26 cellular contexts compared by ENCODE assay signal in genomic region chr6:97305676-97306075, GRCh38. TPM values are rescaled to one million over a fixed set of nuclear protein-coding genes. Genes with fewer than 3 reads are reported as not detected.
DNase-seq lines count a peak whose midpoint lies in the region; ATAC-seq and TF ChIP-seq lines count a peak whose summit lies in the region.
"Had no signal": no experiment of that assay in that cellular context is flagged by ENCODE, and none has a peak within 500 bp of the region (broad histone marks: within the 10 kb centered on the region; RNA-seq: fewer than 3 reads in every experiment).

No MANE protein-coding gene starts in this region.

- no CpG with 5 or more reads among the region's 7 CpGs for WGBS in H9 (ENCODE audit: extremely low coverage, insufficient read length, low lambda C conversion rate)
- no CpG with 5 or more reads among the region's 7 CpGs for WGBS in trophoblast cell (ENCODE audit: extremely low coverage, insufficient coverage, insufficient read length)

- H3K36me3 ChIP-seq in trophoblast cell (ENCODE audit: control insufficient read depth in 1 of 2, insufficient read depth in 2 of 2, low read length in 2 of 2) = no peaks in the 10 kb centered on the region
- H3K36me3 ChIP-seq: BLaER1 treated with 17β-estradiol and CSF1 and Interleukin-3, amounts not matched to agents 10 nM and 100 nM; cardiac muscle cell; esophagus muscularis mucosa; MG63; transverse colon had no signal

- H3K79me1 ChIP-seq in H9 (ENCODE audit: insufficient read depth, low read depth, low read length, poor library complexity, severe bottlenecking) (no peaks in the 10 kb centered on the region), trophoblast cell (ENCODE audit: low read length) (no peaks in the 10 kb centered on the region)

- no peak overlapping the region for H3K23ac ChIP-seq in H9 (ENCODE audit: insufficient read length, low read depth, low read length)
- H3K23ac ChIP-seq in trophoblast cell (ENCODE audit: low read length) = no peak overlapping the region

- POLR2A ChIA-PET in WTC11 (lab: Charles Lee) = no interaction called here

- ATAC-seq in WTC11 (peak; percentile 77), HG03025 (IDR thresholded peaks at IDR 0.05; ENCODE audit: low FRiP score, unreplicated experiment) (no peak)
- ATAC-seq: foreskin keratinocyte had no signal

- no peaks in the 10 kb centered on the region for H4K20me1 ChIP-seq in H9 (ENCODE audit: control insufficient read depth, insufficient read depth, insufficient read length)
- H4K20me1 ChIP-seq: BLaER1 treated with 17β-estradiol and CSF1 and Interleukin-3, amounts not matched to agents 10 nM and 100 nM had no signal

- no peak for TF ChIP-seq CTCF in H9 (conservative IDR thresholded peaks at IDR 0.05)
- no peak for TF ChIP-seq CTCF in WTC11 (IDR thresholded peaks at IDR 0.05)

- no peak overlapping the region for H2BK20ac ChIP-seq in H9 (ENCODE audit: low read depth, low read length, poor library complexity, severe bottlenecking)

- H3K9me3 ChIP-seq in H9 (ENCODE audit: control insufficient read depth, low read depth, low read length) = no peaks in the 10 kb centered on the region
- H3K9me3 ChIP-seq in trophoblast cell (ENCODE audit: insufficient read depth, low read depth, low read length) = no peaks in the 10 kb centered on the region
- H3K9me3 ChIP-seq: BLaER1 treated with 17β-estradiol and CSF1 and Interleukin-3, amounts not matched to agents 10 nM and 100 nM; esophagus muscularis mucosa; MG63; transverse colon had no signal

- H3K18ac ChIP-seq in H9 (ENCODE audit: insufficient read length, low read depth, low read length) (peak overlapping the region; percentile 48), trophoblast cell (ENCODE audit: low read length) (no peak overlapping the region)

- H3K9ac ChIP-seq in H9 (ENCODE audit: extremely low read depth, insufficient read length, low read length) (no peak overlapping the region), trophoblast cell (ENCODE audit: low read length) (no peak overlapping the region)
- H3K9ac ChIP-seq: BLaER1 treated with 17β-estradiol and CSF1 and Interleukin-3, amounts not matched to agents 10 nM and 100 nM had no signal

- H3K14ac ChIP-seq in H9 (ENCODE audit: insufficient read depth, low read length) (no peak overlapping the region), trophoblast cell (ENCODE audit: low read length) (no peak overlapping the region)

- H4K8ac ChIP-seq in H9 (replicated peaks; ENCODE audit: insufficient read length, low read depth, low read length) (no peak overlapping the region), trophoblast cell (ENCODE audit: low read depth, low read length) (no peak overlapping the region)

- H3K9me3 Mint-ChIP-seq in H9 (no peaks in the 10 kb centered on the region), WTC11 (no peaks in the 10 kb centered on the region)
- H3K9me3 Mint-ChIP-seq: activated T-helper 1 cell treated with anti-CD3 and anti-CD28 coated beads, Interleukin-12 subunit alpha, Interleukin-12 subunit beta, Interleukin-2, Interleukin-4 antibody, amounts not matched to agents 30 ng/mL and 10 ng/mL and 1 ng/mL, durations not matched to agents 14 hours and 24 hours and 36 hours; memory B cell had no signal

- H3K27me3 Mint-ChIP-seq in H9 (ENCODE audit: low read depth) = no peaks in the 10 kb centered on the region
- no peaks in the 10 kb centered on the region for H3K27me3 Mint-ChIP-seq in WTC11 (ENCODE audit: low read depth)

- CTCF ChIA-PET in WTC11 (lab: Charles Lee) = interaction anchor here (1.4 kb wide), 1 partner anchor 91 kb away, joined by 6 read pairs; no protein-coding TSS in a partner anchor

- H3K27ac ChIP-seq in H9 (ENCODE audit: insufficient read length, low read depth, low read length) (no peak overlapping the region), trophoblast cell (ENCODE audit: low read depth, low read length) (no peak overlapping the region)
- H3K27ac ChIP-seq: BLaER1 treated with 17β-estradiol and CSF1 and Interleukin-3, amounts not matched to agents 10 nM and 100 nM; cardiac muscle cell; coronary artery; esophagus muscularis mucosa; foreskin keratinocyte; transverse colon had no signal

- H2BK12ac ChIP-seq in H9 (ENCODE audit: insufficient read length, low read depth, low read length) (no peak overlapping the region), trophoblast cell (ENCODE audit: low read length) (no peak overlapping the region)

- H3K4me3 Mint-ChIP-seq in H9 = peak overlapping the region in 1 of 2 experiments; percentile 60; a peak in 2 of 5 replicates
- H3K4me3 Mint-ChIP-seq in WTC11 = 0 out of 2 replicates have a peak overlapping the region, but pooled peaks have one; percentile 16
- H3K4me3 Mint-ChIP-seq: activated T-helper 1 cell treated with anti-CD3 and anti-CD28 coated beads, Interleukin-12 subunit alpha, Interleukin-12 subunit beta, Interleukin-2, Interleukin-4 antibody, amounts not matched to agents 30 ng/mL and 10 ng/mL and 1 ng/mL, durations not matched to agents 14 hours and 24 hours and 36 hours; memory B cell had no signal

- no peak for DNase-seq in H9
- DNase-seq in WTC11 (ENCODE audit: low spot score) = no peak
- peak; percentile 21 for DNase-seq in iPS-NIHi11 (ENCODE audit: low spot score)
- no peak for DNase-seq in trophoblast cell
- DNase-seq in HUDEP-2 (lab: John Stamatoyannopoulos, UW; ENCODE audit: unreplicated experiment in 76 of 76) = no peak
- DNase-seq in cortex of kidney (lab: John Stamatoyannopoulos, UW) = no peak
- DNase-seq: activated CD4-positive, alpha-beta T cell treated with anti-CD3 and anti-CD28 coated beads, Interleukin-2, amount 50 U/mL, for 48 hours; activated naive CD4-positive, alpha-beta T cell treated with anti-CD3 and anti-CD28 coated beads, Interleukin-2, amount 50 U/mL, for 16 hours; COR-L47; DMS79; foreskin keratinocyte; GF-D8; KBM-7; MG63; NCI-H1417; NCI-H446; NCI-H82; stimulated activated CD4-positive, alpha-beta T cell treated with anti-CD3 and anti-CD28 coated beads, Interleukin-2, amount 100 ng/mL, for 24 hours; transverse colon had no signal

- H3K23me2 ChIP-seq in H9 (ENCODE audit: insufficient read length, low read depth, low read length, poor library complexity, severe bottlenecking) = no peaks in the 10 kb centered on the region

- H4K91ac ChIP-seq in H9 (ENCODE audit: insufficient read length, low read depth, low read length) (no peak overlapping the region), trophoblast cell (ENCODE audit: low read depth, low read length) (no peak overlapping the region)

- H2BK120ac ChIP-seq in H9 (ENCODE audit: low read depth, low read length, poor library complexity, severe bottlenecking) (no peak overlapping the region), trophoblast cell (ENCODE audit: insufficient read depth, low read length, poor library complexity) (no peak overlapping the region)

- peak overlapping the region; percentile 46 to 60 (median 57); a peak in 5 of 7 replicates for H3K27ac Mint-ChIP-seq in H9
- no peak overlapping the region for H3K27ac Mint-ChIP-seq in WTC11
- H3K27ac Mint-ChIP-seq: activated T-helper 1 cell treated with anti-CD3 and anti-CD28 coated beads, Interleukin-12 subunit alpha, Interleukin-12 subunit beta, Interleukin-2, Interleukin-4 antibody, amounts not matched to agents 30 ng/mL and 10 ng/mL and 1 ng/mL, durations not matched to agents 14 hours and 24 hours and 36 hours; memory B cell had no signal

- H3K4ac ChIP-seq in H9 (ENCODE audit: low read depth, low read length) (no peak overlapping the region), trophoblast cell (ENCODE audit: low read depth, low read length) (no peak overlapping the region)

- H3K4me1 ChIP-seq in H9 (ENCODE audit: insufficient read depth, low read length) = peaks cover 3% of the 10 kb centered on the region; the same call in 1 of the 2 replicates
- H3K4me1 ChIP-seq in trophoblast cell (ENCODE audit: control insufficient read depth in 1 of 2, insufficient read depth in 2 of 2, low read length in 2 of 2) = no peaks in the 10 kb centered on the region
- H3K4me1 ChIP-seq: BLaER1 treated with 17β-estradiol and CSF1 and Interleukin-3, amounts not matched to agents 10 nM and 100 nM; esophagus muscularis mucosa; foreskin keratinocyte; transverse colon had no signal

- H3K4me3 ChIP-seq in trophoblast cell (ENCODE audit: low read depth, low read length) = no peak overlapping the region
- H3K4me3 ChIP-seq: BLaER1 treated with 17β-estradiol and CSF1 and Interleukin-3, amounts not matched to agents 10 nM and 100 nM; cardiac muscle cell; coronary artery; esophagus muscularis mucosa; MG63; transverse colon had no signal

- no peak overlapping the region for H3T11ph ChIP-seq in H9 (ENCODE audit: low read length)

- H3K79me2 ChIP-seq in H9 (ENCODE audit: insufficient read depth, low read length) = no peaks in the 10 kb centered on the region
- no peaks in the 10 kb centered on the region for H3K79me2 ChIP-seq in trophoblast cell (ENCODE audit: control insufficient read depth, insufficient read depth, low read length, poor library complexity)

- H3K27me3 ChIP-seq in H9 (ENCODE audit: insufficient read depth, low read length) (no peaks in the 10 kb centered on the region), trophoblast cell (ENCODE audit: insufficient read depth, low read length) (no peaks in the 10 kb centered on the region)
- H3K27me3 ChIP-seq: BLaER1 treated with 17β-estradiol and CSF1 and Interleukin-3, amounts not matched to agents 10 nM and 100 nM; cardiac muscle cell; foreskin keratinocyte; MG63; transverse colon had no signal

- no peak overlapping the region for H2BK15ac ChIP-seq in H9 (ENCODE audit: low read depth, low read length)

- H2BK5ac ChIP-seq in H9 (ENCODE audit: insufficient read length, low read length) (no peak overlapping the region), trophoblast cell (ENCODE audit: low read depth, low read length, poor library complexity) (no peak overlapping the region)

- H3K36me3 Mint-ChIP-seq in H9 (ENCODE audit: insufficient read depth in 1 of 3, low read depth in 3 of 3) (no peaks in the 10 kb centered on the region; a peak in 1 of 7 replicates), WTC11 (no peaks in the 10 kb centered on the region)
- H3K36me3 Mint-ChIP-seq: memory B cell had no signal

- H2AFZ ChIP-seq in H9 (ENCODE audit: low read length) (peak overlapping the region; percentile 85), trophoblast cell (ENCODE audit: insufficient read depth, low read length, poor library complexity) (no peak overlapping the region)

- no peak overlapping the region for H4K5ac ChIP-seq in H9 (ENCODE audit: insufficient read length, low read depth, low read length)

- H4K12ac ChIP-seq in trophoblast cell (ENCODE audit: low read depth, low read length) = peak overlapping the region; percentile 44

- no peak overlapping the region for H2AK5ac ChIP-seq in H9 (ENCODE audit: insufficient read length, low read length)
- no peak overlapping the region for H2AK5ac ChIP-seq in trophoblast cell (ENCODE audit: low read length)

- H3K4me1 Mint-ChIP-seq in H9 = peaks cover 20 to 28% of the 10 kb centered on the region in 2 experiments
- H3K4me1 Mint-ChIP-seq in WTC11 = peaks cover 20% of the 10 kb centered on the region
- H3K4me1 Mint-ChIP-seq: memory B cell had no signal

- H3K56ac ChIP-seq in H9 (ENCODE audit: insufficient read length, low read depth, low read length) = no peak overlapping the region

- H3K4me2 ChIP-seq in H9 (ENCODE audit: insufficient read depth, insufficient read length, low read length) = peak overlapping the region; percentile 49
- no peak overlapping the region for H3K4me2 ChIP-seq in trophoblast cell (ENCODE audit: low read length)
- H3K4me2 ChIP-seq: BLaER1 treated with 17β-estradiol and CSF1 and Interleukin-3, amounts not matched to agents 10 nM and 100 nM had no signal

RNA-seq across cellular contexts. Expression of gene MMS22L, which starts 22.7 kb away (rescaled TPM):
- total RNA-seq in H9 (2021) (40.1 and 52.8 TPM in 2 replicates), WTC11 (2021) (32.0 to 39.7 TPM (median 32.3 TPM) in 3 replicates)
- polyA plus RNA-seq in trophoblast cell (2013) = 8.7 and 8.8 TPM in 2 replicates
